Comparison of ENCODE assay signal across 17 cellular contexts in genomic region chr10:77524300-77524711, GRCh38.
A peak's percentile ranks its signal among the peaks of the same experiment; 100 is the strongest.
DNase-seq lines count a peak whose midpoint lies in the region; ATAC-seq, FAIRE-seq and TF ChIP-seq lines count a peak whose summit lies in the region.
"Had no signal": no experiment of that assay in that cellular context is flagged by ENCODE, and none has a peak within 500 bp of the region (broad histone marks: within the 10 kb centered on the region; RNA-seq: fewer than 3 reads in every experiment).

No MANE protein-coding gene starts in this region.

- DNase-seq in GM12892 (ENCODE audit: insufficient read length) = no peak
- DNase-seq in amniotic stem cell (lab: John Stamatoyannopoulos, UW) = peak; percentile 66
- peak; percentile 86 for DNase-seq in hepatic stellate cell (ENCODE audit: low spot score)
- DNase-seq in thoracic aorta (ENCODE audit: low spot score) = no peak
- no peak for DNase-seq in NCI-H1694 treated with DMSO at 0.1 percent for 48 hours (lab: John Stamatoyannopoulos, UW)
- no peak for DNase-seq in NCI-H1048 (lab: John Stamatoyannopoulos, UW)
- no peak for DNase-seq in left ventricle myocardium inferior
- no peak for DNase-seq in heart left ventricle
- DNase-seq: left colon; NCI-H1105; NCI-H510A treated with DMSO at 0.1 percent for 48 hours; nucleus accumbens; Right ventricle myocardium superior; stimulated activated CD4-positive, alpha-beta T cell treated with anti-CD3 and anti-CD28 coated beads, Interleukin-1b, Interleukin-23, amount 100 ng/mL, for 48 hours; stimulated activated naive B cell treated with anti-CD40 and anti-IgM and Interleukin-4, amounts not matched to agents 10 μg/mL and 1 μg/mL and 100 μg/mL, for 72 hours had no signal

- H3K27me3 ChIP-seq in thoracic aorta (replicated peaks; ENCODE audit: insufficient read depth) (no peaks in the 10 kb centered on the region), left ventricle myocardium inferior (ENCODE audit: low read depth) (peaks cover 67% of the 10 kb centered on the region), heart left ventricle (peaks cover 0 to 4% (median 0%) of the 10 kb centered on the region in 9 donors)
- H3K27me3 ChIP-seq: foreskin keratinocyte had no signal

- TF ChIP-seq POLR2A in GM12892 (IDR thresholded peaks at IDR 0.05; ENCODE audit: low read depth, low read length) = no peak
- TF ChIP-seq POLR2A in heart left ventricle (IDR thresholded peaks at IDR 0.05) = no peak

- H3K36me3 ChIP-seq in thoracic aorta (no peaks in the 10 kb centered on the region), left ventricle myocardium inferior (no peaks in the 10 kb centered on the region), heart left ventricle (no peaks in the 10 kb centered on the region)

- H3K4me3 ChIP-seq in thoracic aorta (peak overlapping the region; percentile 34), left ventricle myocardium inferior (no peak overlapping the region), heart left ventricle (no peak overlapping the region)

- H3K9me3 ChIP-seq in thoracic aorta (no peaks in the 10 kb centered on the region), left ventricle myocardium inferior (replicated peaks) (no peaks in the 10 kb centered on the region), heart left ventricle (no peaks in the 10 kb centered on the region)

- intact Hi-C loops in left ventricle myocardium inferior (cut with micrococcal nuclease) (no loop called here), heart left ventricle (cut with DNase I) (no loop called here)

- 33 to 41% (median 34%) methylated on average over 6 of the region's 6 CpGs for WGBS in heart left ventricle, 4 donors

- ATAC-seq in thoracic aorta (ENCODE audit: insufficient number of reproducible peaks, low FRiP score, low read depth) = no peak
- no peak for ATAC-seq in heart left ventricle
- ATAC-seq: foreskin keratinocyte; left colon; stimulated activated naive B cell treated with anti-CD40 and anti-IgM and Interleukin-4, amounts not matched to agents 10 μg/mL and 1 μg/mL and 100 μg/mL, for 72 hours; WTC11 had no signal

- H3K27ac ChIP-seq in thoracic aorta = peak overlapping the region; percentile 60 to 61
- H3K27ac ChIP-seq in left ventricle myocardium inferior (replicated peaks) = no peak overlapping the region
- peak overlapping the region in 1 of 12 donors; percentile 3 for H3K27ac ChIP-seq in heart left ventricle
- H3K27ac ChIP-seq: foreskin keratinocyte had no signal

- peak; percentile 70 for FAIRE-seq in GM12892 (lab: Jason Lieb, UNC)

- TF ChIP-seq CTCF in thoracic aorta (IDR thresholded peaks at IDR 0.05) (no peak), left ventricle myocardium inferior (IDR thresholded peaks at IDR 0.05; ENCODE audit: borderline replicate concordance) (no peak), heart left ventricle (IDR thresholded peaks at IDR 0.05) (no peak)

- H3K4me1 ChIP-seq in thoracic aorta (ENCODE audit: control insufficient read depth in 1 of 2, low read depth in 2 of 2) = peaks cover 12 to 54% of the 10 kb centered on the region in 2 donors
- H3K4me1 ChIP-seq in left ventricle myocardium inferior = no peaks in the 10 kb centered on the region
- H3K4me1 ChIP-seq in heart left ventricle = peaks cover 0 to 4% (median 0%) of the 10 kb centered on the region in 12 donors

Comparison
In these comparisons a context has a peak if more than half of its experiments do, and no peak if none do; other contexts are left out.
1. DNase-seq: peak in amniotic stem cell (single experiment) and hepatic stellate cell (single experiment); none in GM12892 (single experiment), thoracic aorta (single experiment), NCI-H1694 treated with DMSO at 0.1 percent for 48 hours (single experiment), NCI-H1048 (single experiment), left ventricle myocardium inferior (single experiment) and heart left ventricle (0 of 5).